26 cellular contexts compared by ENCODE assay signal in the genomic region with DNA sequence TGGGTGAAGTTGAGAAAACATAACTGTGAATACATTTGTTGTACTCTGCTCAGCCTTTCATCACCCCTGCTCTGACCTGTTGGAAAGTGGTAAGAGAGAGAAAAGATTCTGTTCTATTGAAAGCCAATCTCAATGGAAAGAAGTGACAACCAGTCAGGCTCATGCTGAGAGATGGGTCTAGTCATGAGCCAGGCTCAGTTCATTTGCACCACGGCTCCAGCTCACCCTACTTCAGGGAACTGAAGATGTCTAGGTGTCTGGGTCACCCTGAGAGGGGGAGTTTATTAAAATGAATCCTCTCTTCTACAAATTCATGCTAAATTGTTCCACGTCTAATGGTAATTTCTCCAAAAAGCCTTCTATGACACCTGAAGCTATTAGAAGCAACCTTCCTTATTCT. TPM values are rescaled to one million over a fixed set of nuclear protein-coding genes. Genes with fewer than 3 reads are reported as not detected.
DNase-seq lines count a peak whose midpoint lies in the region; ATAC-seq and TF ChIP-seq lines count a peak whose summit lies in the region.
"Had no signal": no experiment of that assay in that cellular context is flagged by ENCODE, and none has a peak within 500 bp of the region (broad histone marks: within the 10 kb centered on the region; RNA-seq: fewer than 3 reads in every experiment).

No MANE protein-coding gene starts in this region.

- H4K20me1 ChIP-seq in IMR-90 (ENCODE audit: insufficient read depth, low read length): 0 out of 2 replicates have a peak, but pooled peaks cover 3% of the 10 kb centered on the region

- TF ChIP-seq EP300 in stomach (IDR thresholded peaks at IDR 0.05): no peak

- H3K36me3 Mint-ChIP-seq in T-helper 17 cell (ENCODE audit: low read depth): peaks cover 2% of the 10 kb centered on the region
- H3K36me3 Mint-ChIP-seq: activated CD4-positive, alpha-beta memory T cell treated with anti-CD3 and anti-CD28 coated beads for 36 hours; activated naive CD4-positive, alpha-beta T cell treated with anti-CD3 and anti-CD28 coated beads, Interleukin-2, amount 50 U/mL, for 24 hours; mesothelial cell of epicardium; type B pancreatic cell had no signal

- TF ChIP-seq POLR2A in IMR-90 (IDR thresholded peaks at IDR 0.05; ENCODE audit: low read depth, low read length) (no peak), stomach (IDR thresholded peaks at IDR 0.05) (no peak)

- no peak overlapping the region for H4K91ac ChIP-seq in IMR-90 (ENCODE audit: insufficient read depth, low read depth, low read length)
- no peak overlapping the region for H4K91ac ChIP-seq in mesenchymal stem cell (ENCODE audit: low read length)

- no CpG with 5 or more reads among the region's 2 CpGs for WGBS in IMR-90 (ENCODE audit: extremely low coverage in 2 of 2, insufficient read length in 1 of 2), 2 experiments
- 100% methylated on average over 1 of the region's 2 CpGs for WGBS in mesenchymal stem cell
- 80 to 97% (median 93%) methylated on average over 2 of the region's 2 CpGs for WGBS in stomach, 5 donors

- no peaks in the 10 kb centered on the region for H3K27me3 Mint-ChIP-seq in T-helper 17 cell
- H3K27me3 Mint-ChIP-seq: activated CD4-positive, alpha-beta memory T cell treated with anti-CD3 and anti-CD28 coated beads for 36 hours; activated naive CD4-positive, alpha-beta T cell treated with anti-CD3 and anti-CD28 coated beads, Interleukin-2, amount 50 U/mL, for 24 hours; stimulated activated naive CD8-positive, alpha-beta T cell treated with anti-CD3 and anti-CD28 coated beads, Interleukin-15, Interleukin-2, amounts not matched to agents 100 ng/mL and 50 ng/mL, for 24 hours; type B pancreatic cell had no signal

- H2BK5ac ChIP-seq in IMR-90 (ENCODE audit: low read depth, low read length, poor library complexity, severe bottlenecking) (no peak overlapping the region), mesenchymal stem cell (ENCODE audit: low read depth, low read length, poor library complexity, severe bottlenecking) (no peak overlapping the region)

- TF ChIP-seq CTCF in IMR-90 (conservative IDR thresholded peaks at IDR 0.05; ENCODE audit: low read depth, low read length): no peak
- no peak for TF ChIP-seq CTCF in stomach (IDR thresholded peaks at IDR 0.05)
- no peak for TF ChIP-seq CTCF in RWPE1 (conservative IDR thresholded peaks at IDR 0.05; ENCODE audit: low read depth)

- TF ChIP-seq RAD21 in IMR-90 (IDR thresholded peaks at IDR 0.05; ENCODE audit: low read length): no peak

- H2AFZ ChIP-seq in IMR-90 (replicated peaks; ENCODE audit: low read length, poor library complexity) (no peak overlapping the region), mesenchymal stem cell (ENCODE audit: low read depth, low read length) (no peak overlapping the region)

- in situ Hi-C loops in IMR-90 (cut with MboI; ENCODE audit: low sequenced_read_pairs): no loop called here
- in situ Hi-C loops in G401 (cut with HindIII; ENCODE audit: low sequenced_read_pairs): no loop called here

- H3K4me3 ChIP-seq in IMR-90 (ENCODE audit: insufficient read depth, low read depth, low read length): no peak overlapping the region
- no peak overlapping the region for H3K4me3 ChIP-seq in mesenchymal stem cell (ENCODE audit: insufficient read depth in 1 of 2, low read depth in 1 of 2, low read length in 2 of 2)
- no peak overlapping the region for H3K4me3 ChIP-seq in stomach

- no peak overlapping the region for H2AK5ac ChIP-seq in IMR-90 (ENCODE audit: low read depth, low read length)
- peak overlapping the region; percentile 78 for H2AK5ac ChIP-seq in mesenchymal stem cell (ENCODE audit: low read length, severe bottlenecking)

- H3K4ac ChIP-seq in IMR-90 (ENCODE audit: low read depth, low read length) (no peak overlapping the region), mesenchymal stem cell (ENCODE audit: low read depth in 1 of 2, low read length in 2 of 2) (no peak overlapping the region)

- H3K36me3 ChIP-seq in IMR-90 (ENCODE audit: control insufficient read depth, insufficient read depth, low read length) (no peaks in the 10 kb centered on the region; the same call in 1 of the 2 replicates), mesenchymal stem cell (ENCODE audit: control insufficient read depth in 1 of 2, insufficient read depth in 2 of 2, low read depth in 1 of 2, low read length in 2 of 2) (peaks cover 0 to 16% of the 10 kb centered on the region in 2 experiments), stomach (no peaks in the 10 kb centered on the region)

- H2BK120ac ChIP-seq in IMR-90 (ENCODE audit: low read depth, low read length) (no peak overlapping the region), mesenchymal stem cell (ENCODE audit: low read depth, low read length) (no peak overlapping the region)

- no peak overlapping the region for H2AK9ac ChIP-seq in IMR-90 (replicated peaks; ENCODE audit: low read depth, low read length, poor library complexity)

- CTCF ChIA-PET in IMR-90 (lab: Yijun Ruan, JAX): interaction anchor here (0.6 to 1.4 kb wide), 2 partner anchors 9 kb away, joined by 3 to 6 read pairs; no protein-coding TSS in a partner anchor
- CTCF ChIA-PET in RWPE1 (lab: Yijun Ruan, JAX): interaction anchor here (0.6 to 1.3 kb wide), 2 partner anchors 9 to 19 kb away, joined by 3 to 7 read pairs; no protein-coding TSS in a partner anchor

- H4K5ac ChIP-seq in IMR-90 (ENCODE audit: low read depth, low read length): no peak overlapping the region

- H3K27me3 ChIP-seq in IMR-90 (ENCODE audit: control insufficient read depth, insufficient read depth, low read length) (no peaks in the 10 kb centered on the region), mesenchymal stem cell (ENCODE audit: control insufficient read depth in 1 of 2, insufficient read depth in 1 of 2, low read length in 2 of 2) (no peaks in the 10 kb centered on the region), stomach (no peaks in the 10 kb centered on the region)

- H2BK20ac ChIP-seq in IMR-90 (ENCODE audit: low read depth, low read length): no peak overlapping the region

- H3K9me3 ChIP-seq in IMR-90 (ENCODE audit: control insufficient read depth, insufficient read depth, low read length) (no peaks in the 10 kb centered on the region), T-helper 17 cell (ENCODE audit: control insufficient read depth, low read length, poor library complexity, severe bottlenecking) (no peaks in the 10 kb centered on the region), mesenchymal stem cell (ENCODE audit: control insufficient read depth, low read length) (no peaks in the 10 kb centered on the region), stomach (no peaks in the 10 kb centered on the region)
- H3K9me3 ChIP-seq: SK-N-SH had no signal

- POLR2A ChIA-PET in IMR-90 (lab: Charles Lee; ENCODE audit: unreplicated experiment): interaction anchor here (1.1 kb wide), 1 partner anchor 29 kb away, joined by 3 read pairs; no protein-coding TSS in a partner anchor
- POLR2A ChIA-PET in RWPE1 (lab: Yijun Ruan, JAX; ENCODE audit: low non-redundant PET): no interaction called here

- no peak overlapping the region for H3K23ac ChIP-seq in IMR-90 (ENCODE audit: low read depth, low read length)
- H3K23ac ChIP-seq in mesenchymal stem cell (ENCODE audit: low read length in 2 of 2): no peak overlapping the region

- no peak overlapping the region for H3K4me3 Mint-ChIP-seq in T-helper 17 cell
- H3K4me3 Mint-ChIP-seq: activated CD4-positive, alpha-beta memory T cell treated with anti-CD3 and anti-CD28 coated beads for 36 hours; activated naive CD4-positive, alpha-beta T cell treated with anti-CD3 and anti-CD28 coated beads, Interleukin-2, amount 50 U/mL, for 24 hours; immature natural killer cell; mesothelial cell of epicardium; naive thymus-derived CD4-positive, alpha-beta T cell; stimulated activated naive CD8-positive, alpha-beta T cell treated with anti-CD3 and anti-CD28 coated beads, Interleukin-15, Interleukin-2, amounts not matched to agents 100 ng/mL and 50 ng/mL, for 24 hours; T-helper 1 cell treated with Interleukin-12 subunit alpha and Interleukin-12 subunit beta and Interleukin-4 antibody, amounts not matched to agents 30 μg/mL and 1 μg/mL, for 36 hours; type B pancreatic cell had no signal

- H3K9ac ChIP-seq in IMR-90 (ENCODE audit: low read depth, low read length) (no peak overlapping the region), mesenchymal stem cell (ENCODE audit: low read length) (peak overlapping the region; percentile 74)
- H3K9ac ChIP-seq: SK-N-SH had no signal

- H4K8ac ChIP-seq in IMR-90 (ENCODE audit: low read depth in 2 of 2, low read length in 2 of 2) (no peak overlapping the region), mesenchymal stem cell (ENCODE audit: low read length) (no peak overlapping the region)

- H3K27ac Mint-ChIP-seq in T-helper 17 cell: peak overlapping the region; percentile 90
- H3K27ac Mint-ChIP-seq: activated CD4-positive, alpha-beta memory T cell treated with anti-CD3 and anti-CD28 coated beads for 36 hours; activated naive CD4-positive, alpha-beta T cell treated with anti-CD3 and anti-CD28 coated beads, Interleukin-2, amount 50 U/mL, for 24 hours; immature natural killer cell; stimulated activated naive CD8-positive, alpha-beta T cell treated with anti-CD3 and anti-CD28 coated beads, Interleukin-15, Interleukin-2, amounts not matched to agents 100 ng/mL and 50 ng/mL, for 24 hours; T-helper 1 cell treated with Interleukin-12 subunit alpha and Interleukin-12 subunit beta and Interleukin-4 antibody, amounts not matched to agents 30 μg/mL and 1 μg/mL, for 36 hours; type B pancreatic cell had no signal

- no peak overlapping the region for H3K56ac ChIP-seq in IMR-90 (ENCODE audit: extremely low read depth, insufficient read depth, low read length)

- peaks cover 21% of the 10 kb centered on the region for H3K4me1 Mint-ChIP-seq in T-helper 17 cell

- peaks cover 10% of the 10 kb centered on the region for H3K9me1 ChIP-seq in IMR-90 (ENCODE audit: insufficient read depth, low read length)

- H3K27ac ChIP-seq in IMR-90 (ENCODE audit: insufficient read depth, low read length) (no peak overlapping the region), mesenchymal stem cell (ENCODE audit: low read length, poor library complexity, severe bottlenecking) (no peak overlapping the region), stomach (peak overlapping the region in 4 of 5 donors; percentile 72 to 84 (median 75)), RWPE1 (no peak overlapping the region)

- peaks cover 24 to 49% of the 10 kb centered on the region in 2 experiments for H3K79me1 ChIP-seq in IMR-90 (ENCODE audit: low read depth in 1 of 2, low read length in 2 of 2)
- H3K79me1 ChIP-seq in mesenchymal stem cell (replicated peaks; ENCODE audit: low read length, poor library complexity, severe bottlenecking): peaks cover 9% of the 10 kb centered on the region

- dilution Hi-C loops in IMR-90 (cut with HindIII; ENCODE audit: low sequenced_read_pairs, unreplicated experiment): no loop called here

- H2BK15ac ChIP-seq in IMR-90 (ENCODE audit: low read depth, low read length) (0 out of 3 replicates have a peak overlapping the region, but pooled peaks have one; percentile 5), mesenchymal stem cell (ENCODE audit: low read depth, poor library complexity, severe bottlenecking) (no peak overlapping the region)

- no peak for ATAC-seq in IMR-90 (ENCODE audit: low read depth)
- ATAC-seq in T-helper 17 cell: no peak
- ATAC-seq: activated CD4-positive, CD25-positive, alpha-beta regulatory T cell treated with anti-CD3 and anti-CD28 coated beads, Interleukin-2, amount 50 U/mL, for 24 hours; naive thymus-derived CD4-positive, alpha-beta T cell had no signal

- H3K18ac ChIP-seq in IMR-90 (ENCODE audit: low read depth, low read length) (no peak overlapping the region), mesenchymal stem cell (ENCODE audit: low read depth in 1 of 2, low read length in 2 of 2) (no peak overlapping the region)

- H3K14ac ChIP-seq in IMR-90 (replicated peaks; ENCODE audit: low read depth, low read length) (no peak overlapping the region), mesenchymal stem cell (ENCODE audit: low read length in 2 of 2) (no peak overlapping the region)

- no peak overlapping the region for H2BK12ac ChIP-seq in mesenchymal stem cell (ENCODE audit: low read length in 2 of 2)

- H3K4me1 ChIP-seq in IMR-90 (ENCODE audit: control insufficient read depth, insufficient read depth, low read length) (peaks cover 6% of the 10 kb centered on the region), mesenchymal stem cell (ENCODE audit: control insufficient read depth, insufficient read depth, low read depth, low read length) (peaks cover 11% of the 10 kb centered on the region), stomach (peaks cover 0 to 68% (median 47%) of the 10 kb centered on the region in 4 donors)

- no peak overlapping the region for H3K4me2 ChIP-seq in IMR-90 (ENCODE audit: low read depth, low read length)
- no peak overlapping the region for H3K4me2 ChIP-seq in mesenchymal stem cell (ENCODE audit: low read length, poor library complexity, severe bottlenecking)

- DNase-seq in IMR-90 (no peak), T-helper 17 cell (no peak), mesenchymal stem cell (no peak), stomach (no peak), G401 (ENCODE audit: low spot score) (no peak), retina (no peak), NCI-H187 (lab: John Stamatoyannopoulos, UW) (no peak), RWPE1 (ENCODE audit: low spot score) (no peak)
- DNase-seq: activated CD4-positive, alpha-beta memory T cell treated with anti-CD3 and anti-CD28 coated beads for 36 hours; activated CD8-positive, alpha-beta memory T cell treated with anti-CD3 and anti-CD28 coated beads, Interleukin-2, amount 50 U/mL, for 48 hours; immature natural killer cell; KG1; naive thymus-derived CD4-positive, alpha-beta T cell; NCI-H1105; NCI-H187 treated with DMSO at 0.1 percent for 48 hours; NCI-H2171; NCI-H510A; SK-N-SH; small intestine; stimulated activated CD4-positive, alpha-beta T cell treated with anti-CD3 and anti-CD28 coated beads, Interleukin-2, amount 100 ng/mL, for 24 hours had no signal

- BruUV-seq in IMR-90 (replicated peaks; lab: Mats Ljungman, UMichigan): no TSS peak

- intact Hi-C loops in IMR-90 (cut with micrococcal nuclease): no loop called here
- intact Hi-C loops in stomach (cut with DNase I; ENCODE audit: low total_unique reads): no loop called here

RNA-seq across cellular contexts. Expression of gene FAS, which starts 12.1 kb away (rescaled TPM):
- total RNA-seq in IMR-90 (2012; rRNA removed): 53.8 and 54.7 TPM in 2 replicates
- polyA plus RNA-seq in IMR-90 (2012; rRNA removed): 31.1 and 34.3 TPM in 2 replicates
- 11.6 and 17.5 TPM in 2 replicates for polyA plus RNA-seq in IMR-90 (2012; cell fraction: cytosol; rRNA removed)
- polyA plus RNA-seq in IMR-90 (2012; cell fraction: nucleus; rRNA removed; ENCODE audit: low replicate concordance): 7.6 and 49.3 TPM in 2 replicates
- total RNA-seq in T-helper 17 cell: 10 to 100 TPM; 80.0 to 82.8 TPM
- polyA plus RNA-seq in mesenchymal stem cell (2013, experiment 1 of 2): 16.2 TPM
- polyA plus RNA-seq in mesenchymal stem cell (2013, experiment 2 of 2): 18.1 TPM
- total RNA-seq in stomach: 100 to 1,000 TPM in 1 of 5 donors, 10 to 100 TPM in 3, not detected in 1; 19.3 to 107 (median 46.2) TPM
- polyA plus RNA-seq in stomach: 1 to 10 TPM; 5.0 to 8.4 (median 5.6) TPM
- 0.31 and 4.5 TPM in 2 replicates for total RNA-seq in G401 (2014; rRNA removed; shearing (Covaris generic))

RNA-seq across cellular contexts. Expression of gene ACTA2, which starts 25.9 kb away (rescaled TPM):
- total RNA-seq in IMR-90 (2012; rRNA removed) (757 and 978 TPM in 2 replicates), T-helper 17 cell (1 to 10 TPM; 3.8 to 4.6 TPM), stomach (1,000 to 10,000 TPM in 3 of 5 donors, 100 to 1,000 TPM in 2; 662 to 3,169 (median 1,551) TPM)
- polyA plus RNA-seq in IMR-90 (2012; rRNA removed) (1,117 and 1,235 TPM in 2 replicates), stomach (1,000 to 10,000 TPM in 1 of 3 donors, 100 to 1,000 TPM in 2; 233 to 1,186 (median 339) TPM)
- 948 and 1,147 TPM in 2 replicates for polyA plus RNA-seq in IMR-90 (2012; cell fraction: cytosol; rRNA removed)
- 396 and 625 TPM in 2 replicates for polyA plus RNA-seq in IMR-90 (2012; cell fraction: nucleus; rRNA removed; ENCODE audit: low replicate concordance)
- 390 TPM for polyA plus RNA-seq in mesenchymal stem cell (2013, experiment 1 of 2)
- 385 TPM for polyA plus RNA-seq in mesenchymal stem cell (2013, experiment 2 of 2)
- total RNA-seq in G401 (2014; rRNA removed; shearing (Covaris generic)): 10.6 and 14.2 TPM in 2 replicates

Comparison
In these comparisons a context has a peak if more than half of its experiments do, and no peak if none do; other contexts are left out.
1. H3K27ac ChIP-seq: peak in stomach (4 of 5); none in IMR-90 (single experiment), mesenchymal stem cell (single experiment) and RWPE1 (single experiment).
2. RNA of gene ACTA2, which starts 25.9 kb away (total RNA-seq): 662 to 3,169 TPM in stomach and 757 to 978 TPM in IMR-90; 10.6 to 14.2 TPM in G401 and 3.8 to 4.6 TPM in T-helper 17 cell; every median in the first group is over 10 times any median in the second.